In the genomic region with DNA sequence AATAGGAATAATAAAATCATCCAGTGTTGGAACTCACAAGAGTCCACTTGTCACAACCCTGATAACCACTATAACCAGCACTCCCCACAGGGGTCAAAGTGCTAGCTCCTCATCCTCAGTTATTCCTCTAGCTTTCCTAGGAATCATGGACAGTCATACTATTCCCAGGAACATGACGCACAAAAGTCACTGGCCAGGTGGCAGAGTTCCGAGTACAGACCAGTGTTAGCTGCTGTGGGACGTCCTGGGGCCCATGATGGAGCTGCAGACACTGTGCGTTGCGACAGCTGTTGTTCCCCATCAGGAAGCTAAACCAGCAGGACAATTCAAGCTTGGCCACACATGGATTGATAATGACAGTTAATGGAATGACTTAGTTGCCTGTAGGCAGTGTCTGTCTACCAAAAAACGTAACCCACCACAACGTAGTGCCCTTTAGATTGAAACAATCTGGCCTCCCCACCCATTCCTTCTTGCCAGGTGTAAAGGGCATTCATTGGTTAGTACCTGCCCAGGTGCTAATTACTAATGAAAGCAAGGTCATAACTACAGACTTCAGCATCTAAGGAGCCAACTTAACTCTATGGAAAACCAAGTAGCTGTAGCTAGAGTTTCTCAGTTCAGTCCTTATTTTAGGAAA, we compare ENCODE assay signal across 11 cellular contexts. TPM values are rescaled to one million over a fixed set of nuclear protein-coding genes. Genes with fewer than 3 reads are reported as not detected.
DNase-seq lines count a peak whose midpoint lies in the region; ATAC-seq lines count a peak whose summit lies in the region.
"Had no signal": no experiment of that assay in that cellular context is flagged by ENCODE, and none has a peak within 500 bp of the region (broad histone marks: within the 10 kb centered on the region; RNA-seq: fewer than 3 reads in every experiment).

No MANE protein-coding gene starts in this region.

- POLR2A ChIA-PET in T-cell (lab: Charles Lee): interaction anchor here in 1 of 2 donors (0.7 to 1.1 kb wide), 2 partner anchors 65 to 68 kb away, joined by 3 to 5 read pairs; no protein-coding TSS in a partner anchor

- DNase-seq in NCI-H82 (lab: John Stamatoyannopoulos, UW): peak; percentile 15
- no peak for DNase-seq in NCI-H82 treated with DMSO at 0.1 percent for 48 hours (lab: John Stamatoyannopoulos, UW; ENCODE audit: unreplicated experiment)
- DNase-seq in T-cell: no peak
- DNase-seq in immature natural killer cell: no peak
- DNase-seq in stimulated activated effector memory CD8-positive, alpha-beta T cell treated with anti-CD3 and anti-CD28 coated beads, Interleukin-12 subunit alpha, Interleukin-12 subunit beta, amount 100 ng/mL, for 72 hours (ENCODE audit: low spot score in 2 of 2): no peak
- no peak for DNase-seq in foreskin melanocyte
- DNase-seq: cerebellar nuclear complex, HCEC 1CT, mesendoderm had no signal

- H3K4me3 Mint-ChIP-seq in T-cell (peak overlapping the region in 1 of 3 donors; percentile 79), immature natural killer cell (peak overlapping the region in 1 of 5 donors; percentile 18)
- H3K4me3 Mint-ChIP-seq in stimulated activated effector memory CD8-positive, alpha-beta T cell treated with anti-CD3 and anti-CD28 coated beads, Interleukin-12 subunit alpha, Interleukin-12 subunit beta, amount 100 ng/mL, for 72 hours: no peak overlapping the region

- H3K27ac Mint-ChIP-seq in T-cell: peak overlapping the region; percentile 43 to 61
- H3K27ac Mint-ChIP-seq in immature natural killer cell: peak overlapping the region in 4 of 6 donors; percentile 49 to 89 (median 72)
- H3K27ac Mint-ChIP-seq in stimulated activated effector memory CD8-positive, alpha-beta T cell treated with anti-CD3 and anti-CD28 coated beads, Interleukin-12 subunit alpha, Interleukin-12 subunit beta, amount 100 ng/mL, for 72 hours: peak overlapping the region; percentile 48

- CTCF ChIA-PET in T-cell (lab: Charles Lee): interaction anchor here in 1 of 2 donors (0.7 kb wide), 1 partner anchor 67 kb away, joined by 3 read pairs; no protein-coding TSS in a partner anchor

- H3K4me1 Mint-ChIP-seq in T-cell (peaks cover 91 to 97% (median 95%) of the 10 kb centered on the region in 3 donors), immature natural killer cell (peaks cover 90 to 94% of the 10 kb centered on the region in 2 donors)
- peaks cover 74% of the 10 kb centered on the region for H3K4me1 Mint-ChIP-seq in stimulated activated effector memory CD8-positive, alpha-beta T cell treated with anti-CD3 and anti-CD28 coated beads, Interleukin-12 subunit alpha, Interleukin-12 subunit beta, amount 100 ng/mL, for 72 hours

- H3K9me3 Mint-ChIP-seq in T-cell (no peaks in the 10 kb centered on the region), immature natural killer cell (no peaks in the 10 kb centered on the region)
- H3K9me3 Mint-ChIP-seq in stimulated activated effector memory CD8-positive, alpha-beta T cell treated with anti-CD3 and anti-CD28 coated beads, Interleukin-12 subunit alpha, Interleukin-12 subunit beta, amount 100 ng/mL, for 72 hours: no peaks in the 10 kb centered on the region

- H3K27me3 Mint-ChIP-seq in T-cell: no peaks in the 10 kb centered on the region
- H3K27me3 Mint-ChIP-seq in immature natural killer cell (ENCODE audit: low read depth in 3 of 3): peaks cover 0 to 9% (median 0%) of the 10 kb centered on the region in 3 donors

- H3K36me3 Mint-ChIP-seq in T-cell (peaks cover 42% of the 10 kb centered on the region), immature natural killer cell (peaks cover 0 to 9% (median 0%) of the 10 kb centered on the region in 3 donors)
- peaks cover 53% of the 10 kb centered on the region for H3K36me3 Mint-ChIP-seq in stimulated activated effector memory CD8-positive, alpha-beta T cell treated with anti-CD3 and anti-CD28 coated beads, Interleukin-12 subunit alpha, Interleukin-12 subunit beta, amount 100 ng/mL, for 72 hours

- ATAC-seq in T-cell (replicated peaks in 1 of 4) (no peak), GM21825 (IDR thresholded peaks at IDR 0.05; ENCODE audit: unreplicated experiment) (no peak)
- ATAC-seq in stimulated activated effector memory CD8-positive, alpha-beta T cell treated with anti-CD3 and anti-CD28 coated beads, Interleukin-12 subunit alpha, Interleukin-12 subunit beta, amount 100 ng/mL, for 72 hours: no peak
- ATAC-seq in activated CD4-positive, CD25-positive, alpha-beta regulatory T cell treated with anti-CD3 and anti-CD28 coated beads, Interleukin-2, amount 50 U/mL, for 24 hours: no peak

RNA-seq across cellular contexts. Expression of a gene that starts 17.4 kb away (rescaled TPM):
- 100 to 1,000 TPM; 176 to 286 (median 272) TPM for total RNA-seq in T-cell
- polyA plus RNA-seq in immature natural killer cell: 100 to 1,000 TPM; 129 to 153 (median 139) TPM
